In the genomic region with DNA sequence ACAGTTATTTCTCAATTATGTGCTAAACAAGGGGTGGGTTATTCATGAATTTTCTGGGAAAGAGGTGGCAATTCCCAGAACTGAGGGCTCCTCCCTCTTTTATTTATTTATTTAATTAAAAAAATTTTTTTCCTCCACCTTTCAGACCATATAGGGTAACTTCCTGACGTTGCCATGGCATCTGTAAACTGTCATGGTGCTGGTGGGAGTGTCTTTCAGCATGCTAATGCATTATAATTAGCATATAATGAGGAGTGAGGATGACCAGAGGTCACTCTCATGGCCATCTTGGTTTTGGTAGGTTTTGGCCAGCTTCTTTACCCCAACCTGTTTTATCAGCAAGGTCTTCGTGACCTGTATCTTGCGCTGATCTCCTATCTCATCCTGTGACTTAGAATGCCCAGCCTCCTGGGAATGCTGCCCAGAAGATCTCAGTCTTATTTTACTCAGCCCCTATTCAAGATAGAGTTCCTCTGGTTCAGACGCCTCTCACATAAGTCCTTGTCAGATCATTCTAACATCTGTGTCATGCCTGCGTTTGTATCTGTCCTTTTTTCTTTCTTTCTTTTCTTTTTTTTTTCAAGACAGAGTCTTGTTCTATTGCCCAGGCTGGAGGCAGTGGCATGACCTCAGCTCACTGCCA, we compare ENCODE assay signal across 32 cellular contexts.
"Had no signal": no experiment of that assay in that cellular context is flagged by ENCODE, and none has a peak within 500 bp of the region (broad histone marks: within the 10 kb centered on the region; RNA-seq: fewer than 3 reads in every experiment).

No MANE protein-coding gene starts in this region.

- H3K9me3 Mint-ChIP-seq: activated CD4-positive, alpha-beta T cell treated with anti-CD3 and anti-CD28 coated beads, Interleukin-2, amount 10 ng/mL, durations not matched to agents 7 days and 5 days; activated naive CD4-positive, alpha-beta T cell treated with anti-CD3 and anti-CD28 coated beads, Interleukin-2, amount 50 U/mL, for 24 hours; activated T-cell treated with anti-CD3 and anti-CD28 coated beads, Interleukin-2, amount 50 U/mL, for 24 hours; activated T-helper 1 cell treated with anti-CD3 and anti-CD28 coated beads, Interleukin-12 subunit alpha, Interleukin-12 subunit beta, Interleukin-2, Interleukin-4 antibody, amounts not matched to agents 30 ng/mL and 10 ng/mL and 1 ng/mL, durations not matched to agents 14 hours and 24 hours and 36 hours; IgD-negative memory B cell had no signal

- H3K27me3 Mint-ChIP-seq: activated CD4-positive, alpha-beta T cell treated with anti-CD3 and anti-CD28 coated beads for 36 hours; activated CD4-positive, alpha-beta T cell treated with anti-CD3 and anti-CD28 coated beads, Interleukin-2, amount 10 ng/mL, durations not matched to agents 7 days and 5 days; activated naive CD4-positive, alpha-beta T cell treated with anti-CD3 and anti-CD28 coated beads, Interleukin-2, amount 50 U/mL, for 24 hours; activated T-cell treated with anti-CD3 and anti-CD28 coated beads, Interleukin-2, amount 50 U/mL, for 24 hours; IgD-negative memory B cell had no signal

- H3K9me3 ChIP-seq: ascending aorta, body of pancreas, breast epithelium, MG63 had no signal

- DNase-seq: activated CD4-positive, alpha-beta T cell treated with anti-CD3 and anti-CD28 coated beads for 36 hours; activated CD4-positive, alpha-beta T cell treated with anti-CD3 and anti-CD28 coated beads, Interleukin-2, amount 10 ng/mL, durations not matched to agents 7 days and 5 days; activated CD4-positive, alpha-beta T cell treated with anti-CD3 and anti-CD28 coated beads, Interleukin-2, amount 50 U/mL, for 48 hours; activated CD8-positive, alpha-beta T cell treated with anti-CD3 and anti-CD28 coated beads, Interleukin-2, amount 10 ng/mL, durations not matched to agents 7 days and 5 days; activated gamma-delta T cell; activated naive CD4-positive, alpha-beta T cell treated with Interleukin-2 at 50 U/mL for 16 hours; activated T-cell treated with anti-CD3 and anti-CD28 coated beads, Interleukin-2, amount 50 U/mL, for 24 hours; amygdala; body of pancreas; Kasumi-1; KG1; MG63; NCI-H1048; NCI-H1105 treated with DMSO at 0.1 percent for 48 hours; NCI-H1436; NCI-H1694; NCI-H1930; NCI-H2081 treated with DMSO at 0.1 percent for 48 hours; NCI-H345; NCI-H524 treated with DMSO at 0.1 percent for 48 hours; NK-92 treated with Interleukin-12 subunit alpha and Interleukin-12 subunit beta, amount 100 ng/mL, for 24 hours; Right ventricle myocardium superior; SW 1271; T-helper 1 cell; T-helper 2 cell; T-helper 9 cell had no signal

- H3K4me1 ChIP-seq: ascending aorta, body of pancreas, breast epithelium had no signal

- H3K27me3 ChIP-seq: ascending aorta, body of pancreas, breast epithelium, MG63 had no signal

- ATAC-seq: activated CD4-positive, alpha-beta T cell treated with anti-CD3 and anti-CD28 coated beads for 36 hours; activated CD4-positive, CD25-positive, alpha-beta regulatory T cell treated with anti-CD3 and anti-CD28 coated beads, Interleukin-2, amount 50 U/mL, for 24 hours; activated CD8-positive, alpha-beta T cell treated with anti-CD3 and anti-CD28 coated beads, Interleukin-2, amount 10 ng/mL, durations not matched to agents 7 days and 5 days; body of pancreas had no signal

- H3K4me3 Mint-ChIP-seq: activated CD4-positive, alpha-beta T cell treated with anti-CD3 and anti-CD28 coated beads for 36 hours; activated CD4-positive, alpha-beta T cell treated with anti-CD3 and anti-CD28 coated beads, Interleukin-2, amount 10 ng/mL, durations not matched to agents 7 days and 5 days; activated CD8-positive, alpha-beta T cell treated with anti-CD3 and anti-CD28 coated beads, Interleukin-2, amount 10 ng/mL, durations not matched to agents 7 days and 5 days; activated naive CD4-positive, alpha-beta T cell treated with anti-CD3 and anti-CD28 coated beads, Interleukin-2, amount 50 U/mL, for 24 hours; activated T-cell treated with anti-CD3 and anti-CD28 coated beads, Interleukin-2, amount 50 U/mL, for 24 hours; activated T-helper 1 cell treated with anti-CD3 and anti-CD28 coated beads, Interleukin-12 subunit alpha, Interleukin-12 subunit beta, Interleukin-2, Interleukin-4 antibody, amounts not matched to agents 30 ng/mL and 10 ng/mL and 1 ng/mL, durations not matched to agents 14 hours and 24 hours and 36 hours; IgD-negative memory B cell had no signal

- H3K36me3 Mint-ChIP-seq: activated naive CD4-positive, alpha-beta T cell treated with anti-CD3 and anti-CD28 coated beads, Interleukin-2, amount 50 U/mL, for 24 hours; IgD-negative memory B cell had no signal

- H3K4me1 Mint-ChIP-seq: activated CD4-positive, alpha-beta T cell treated with anti-CD3 and anti-CD28 coated beads for 36 hours; activated CD4-positive, alpha-beta T cell treated with anti-CD3 and anti-CD28 coated beads, Interleukin-2, amount 10 ng/mL, durations not matched to agents 7 days and 5 days; activated naive CD4-positive, alpha-beta T cell treated with anti-CD3 and anti-CD28 coated beads, Interleukin-2, amount 50 U/mL, for 24 hours; IgD-negative memory B cell had no signal

- H3K36me3 ChIP-seq: ascending aorta, breast epithelium, MG63 had no signal

- H3K27ac ChIP-seq: ascending aorta, body of pancreas, breast epithelium had no signal

- H3K4me3 ChIP-seq: ascending aorta, body of pancreas, breast epithelium, MG63 had no signal

- H3K27ac Mint-ChIP-seq: activated CD4-positive, alpha-beta T cell treated with anti-CD3 and anti-CD28 coated beads for 36 hours; activated CD4-positive, alpha-beta T cell treated with anti-CD3 and anti-CD28 coated beads, Interleukin-2, amount 10 ng/mL, durations not matched to agents 7 days and 5 days; activated CD8-positive, alpha-beta T cell treated with anti-CD3 and anti-CD28 coated beads, Interleukin-2, amount 10 ng/mL, durations not matched to agents 7 days and 5 days; activated naive CD4-positive, alpha-beta T cell treated with anti-CD3 and anti-CD28 coated beads, Interleukin-2, amount 50 U/mL, for 24 hours; activated T-cell treated with anti-CD3 and anti-CD28 coated beads, Interleukin-2, amount 50 U/mL, for 24 hours; activated T-helper 1 cell treated with anti-CD3 and anti-CD28 coated beads, Interleukin-12 subunit alpha, Interleukin-12 subunit beta, Interleukin-2, Interleukin-4 antibody, amounts not matched to agents 30 ng/mL and 10 ng/mL and 1 ng/mL, durations not matched to agents 14 hours and 24 hours and 36 hours; IgD-negative memory B cell had no signal
